Comparison of ENCODE assay signal across 8 cellular contexts in genomic region chr10:103853428-103854264, GRCh38. TPM values are rescaled to one million over a fixed set of nuclear protein-coding genes. Genes with fewer than 3 reads are reported as not detected.
DNase-seq lines count a peak whose midpoint lies in the region; ATAC-seq and TF ChIP-seq lines count a peak whose summit lies in the region.

No MANE protein-coding gene starts in this region.

- CTCF ChIA-PET in Caco-2 (lab: Charles Lee), result interaction anchor here (1.7 to 2.5 kb wide), 4 partner anchors 34 to 141 kb away, joined by 5 to 6 read pairs (median 6); no protein-coding TSS in a partner anchor

- intact Hi-C loops in Caco-2 (cut with micrococcal nuclease; ENCODE audit: unreplicated experiment), result loop anchor here (2.0 to 10.0 kb wide), 3 partner anchors 17 to 259 kb away; no protein-coding TSS in a partner anchor

- DNase-seq in Caco-2 (no peak), Peyer's patch (no peak), fibroblast of mammary gland (ENCODE audit: low read depth) (no peak), progenitor cell of endocrine pancreas (ENCODE audit: low spot score, unreplicated experiment) (no peak), GM20000 (ENCODE audit: low spot score) (no peak)

- H3K27ac Mint-ChIP-seq in Caco-2 (ENCODE audit: unreplicated experiment) (peak overlapping the region; percentile 34), progenitor cell of endocrine pancreas (peak overlapping the region; percentile 89)

- TF ChIP-seq POLR2A in Peyer's patch (IDR thresholded peaks at IDR 0.05), result no peak

- H3K9me3 Mint-ChIP-seq in Caco-2 (ENCODE audit: unreplicated experiment), result no peaks in the 10 kb centered on the region
- no peaks in the 10 kb centered on the region for H3K9me3 Mint-ChIP-seq in progenitor cell of endocrine pancreas (ENCODE audit: low read depth)

- no peaks in the 10 kb centered on the region for H3K36me3 Mint-ChIP-seq in Caco-2 (ENCODE audit: insufficient read depth, unreplicated experiment)
- no peaks in the 10 kb centered on the region for H3K36me3 Mint-ChIP-seq in progenitor cell of endocrine pancreas (ENCODE audit: insufficient read depth)

- H3K9me3 ChIP-seq in Caco-2, result no peaks in the 10 kb centered on the region
- no peaks in the 10 kb centered on the region for H3K9me3 ChIP-seq in Peyer's patch

- H3K4me1 Mint-ChIP-seq in Caco-2 (ENCODE audit: low read depth, unreplicated experiment), result peaks cover 12% of the 10 kb centered on the region
- H3K4me1 Mint-ChIP-seq in progenitor cell of endocrine pancreas (ENCODE audit: low read depth), result peaks cover 38% of the 10 kb centered on the region

- no peaks in the 10 kb centered on the region for H3K27me3 Mint-ChIP-seq in Caco-2 (ENCODE audit: insufficient read depth, unreplicated experiment)
- no peaks in the 10 kb centered on the region for H3K27me3 Mint-ChIP-seq in progenitor cell of endocrine pancreas

- ATAC-seq in HG02798 (IDR thresholded peaks at IDR 0.05; ENCODE audit: poor library complexity, unreplicated experiment) (no peak), HG03342 (IDR thresholded peaks at IDR 0.05; ENCODE audit: unreplicated experiment) (no peak), HG02642 (IDR thresholded peaks at IDR 0.05; ENCODE audit: poor library complexity, unreplicated experiment) (no peak)

- no TSS peak for BruUV-seq in Caco-2 (replicated peaks; lab: Mats Ljungman, UMichigan)

- H3K4me3 ChIP-seq in Caco-2 (ENCODE audit: low read depth, low read length) (peak overlapping the region; percentile 51), Peyer's patch (peak overlapping the region in 3 of 4 donors; percentile 51 to 74 (median 56)), fibroblast of mammary gland (ENCODE audit: control insufficient read depth, low read depth, low read length) (peak overlapping the region; percentile 70)

- H3K27me3 ChIP-seq in Caco-2 (replicated peaks; ENCODE audit: control insufficient read depth, insufficient read depth, low read length) (no peaks in the 10 kb centered on the region), Peyer's patch (no peaks in the 10 kb centered on the region)

- no peak for TF ChIP-seq CTCF in Caco-2 (IDR thresholded peaks at IDR 0.05; ENCODE audit: insufficient read depth in 1 of 2, low read depth in 1 of 2, low read length in 1 of 2, severe bottlenecking in 1 of 2, unreplicated experiment in 1 of 2)
- no peak for TF ChIP-seq CTCF in Peyer's patch (IDR thresholded peaks at IDR 0.05)
- no peak for TF ChIP-seq CTCF in fibroblast of mammary gland (conservative IDR thresholded peaks at IDR 0.05; ENCODE audit: control insufficient read depth, insufficient read depth, low read depth, low read length)
- TF ChIP-seq CTCF in progenitor cell of endocrine pancreas (IDR thresholded peaks at IDR 0.05; ENCODE audit: unreplicated experiment), result no peak
- TF ChIP-seq CTCF in GM20000 (IDR thresholded peaks at IDR 0.05; ENCODE audit: extremely low read depth, missing control alignments), result no peak

- POLR2A ChIA-PET in Caco-2 (lab: Charles Lee), result no interaction called here

- H3K36me3 ChIP-seq in Caco-2 (ENCODE audit: control insufficient read depth, insufficient read depth, low read length) (peaks cover 2% of the 10 kb centered on the region; the same call in 1 of the 2 replicates), Peyer's patch (no peaks in the 10 kb centered on the region)

- peak overlapping the region; percentile 50 to 77 (median 74) for H3K27ac ChIP-seq in Peyer's patch

- peaks cover 11% of the 10 kb centered on the region for H3K4me1 ChIP-seq in Caco-2
- H3K4me1 ChIP-seq in Peyer's patch, result peaks cover 0 to 61% (median 11%) of the 10 kb centered on the region in 4 donors

- H3K4me3 Mint-ChIP-seq in Caco-2 (ENCODE audit: unreplicated experiment) (peak overlapping the region; percentile 77), progenitor cell of endocrine pancreas (ENCODE audit: low read depth) (peak overlapping the region; percentile 85)

RNA-seq across cellular contexts. Expression of gene SH3PXD2A, which starts 1.7 kb away (rescaled TPM):
- total RNA-seq in Caco-2 (2022) (6.3 and 7.5 TPM in 2 replicates), Peyer's patch (10 to 100 TPM; 12.1 to 68.5 (median 21.7) TPM), progenitor cell of endocrine pancreas (25.5 and 28.0 TPM in 2 replicates)
